In the genomic region with DNA sequence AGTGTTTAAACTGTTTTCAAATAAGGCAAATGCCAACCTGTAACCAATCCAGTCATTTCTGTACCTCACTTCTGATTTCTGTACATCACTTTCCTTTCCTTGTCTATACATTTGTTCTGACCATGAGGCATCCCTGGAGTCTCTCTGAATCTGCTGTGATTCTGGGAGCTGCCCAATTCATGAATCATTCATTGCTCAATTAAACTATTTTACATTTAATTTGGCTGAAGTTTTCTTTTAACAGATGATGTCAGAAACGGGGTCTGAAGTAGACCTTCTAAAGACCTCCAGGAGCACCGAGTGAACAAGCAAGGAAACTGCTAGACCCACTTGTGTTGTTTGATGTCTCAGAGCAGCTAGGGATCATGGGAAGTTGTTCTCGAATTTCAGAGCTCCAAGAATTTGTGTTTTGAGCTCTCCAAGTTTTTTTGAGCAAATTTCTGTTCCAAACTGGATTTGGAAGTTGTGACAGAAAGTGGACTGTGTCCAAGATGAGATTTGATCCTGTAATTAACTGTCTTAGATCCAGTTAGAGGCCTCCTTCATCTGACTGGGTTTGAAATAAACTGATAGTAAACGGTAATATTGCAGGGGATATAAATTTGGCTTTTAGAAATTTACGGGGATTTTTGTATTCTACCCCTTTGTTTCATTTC, we compare ENCODE assay signal across 15 cellular contexts.
DNase-seq lines count a peak whose midpoint lies in the region; ATAC-seq and TF ChIP-seq lines count a peak whose summit lies in the region.
"Had no signal": no experiment of that assay in that cellular context is flagged by ENCODE, and none has a peak within 500 bp of the region (broad histone marks: within the 10 kb centered on the region; RNA-seq: fewer than 3 reads in every experiment).

No MANE protein-coding gene starts in this region.

- H3K9ac ChIP-seq in fibroblast of lung (ENCODE audit: insufficient read depth, low read length): no peak overlapping the region

- H3K4me3 ChIP-seq in HEK293 (ENCODE audit: low read depth, low read length) (no peak overlapping the region), fibroblast of lung (replicated peaks in 1 of 4; ENCODE audit: control extremely low read depth in 1 of 4, insufficient read depth in 1 of 4, low read depth in 3 of 4, low read length in 4 of 4) (no peak overlapping the region)
- H3K4me3 ChIP-seq: SJSA1 had no signal

- POLR2A ChIA-PET in HEK293 (lab: Yijun Ruan, JAX): no interaction called here

- H3K79me2 ChIP-seq in fibroblast of lung (ENCODE audit: control insufficient read depth, insufficient read depth, low read length): no peaks in the 10 kb centered on the region

- no peak overlapping the region for H3K4me2 ChIP-seq in fibroblast of lung (ENCODE audit: extremely low read depth, insufficient read depth, low read length)

- DNase-seq in NCI-H446 treated with DMSO at 0.1 percent for 48 hours (lab: John Stamatoyannopoulos, UW) (peak; percentile 11), fibroblast of lung (ENCODE audit: low read depth in 2 of 2) (peak; percentile 12 to 53), sciatic nerve (ENCODE audit: low spot score) (no peak), NCI-H2029 treated with DMSO at 0.1 percent for 48 hours (lab: John Stamatoyannopoulos, UW) (no peak), AG08396 (ENCODE audit: low spot score) (no peak), NCI-H748 (lab: John Stamatoyannopoulos, UW; ENCODE audit: unreplicated experiment) (no peak)
- DNase-seq: CD4-positive, alpha-beta memory T cell; GOT3; NCI-H1105 treated with DMSO at 0.1 percent for 48 hours; NCI-H1930; NCI-H2171; NCI-H774 had no signal

- intact Hi-C loops in sciatic nerve (cut with DNase I): no loop called here

- H3K4me1 ChIP-seq in HEK293 (ENCODE audit: control insufficient read depth, insufficient read depth, low read length) (no peaks in the 10 kb centered on the region), fibroblast of lung (ENCODE audit: control insufficient read depth, extremely low read depth, insufficient read depth, low read length) (no peaks in the 10 kb centered on the region)
- H3K4me1 ChIP-seq: SJSA1 had no signal

- H3K9me3 ChIP-seq in HEK293 (ENCODE audit: control insufficient read depth, insufficient read depth, low read depth, low read length): no peaks in the 10 kb centered on the region
- no peaks in the 10 kb centered on the region for H3K9me3 ChIP-seq in fibroblast of lung (ENCODE audit: control insufficient read depth, insufficient read depth, low read depth, low read length)
- H3K9me3 ChIP-seq: SJSA1 had no signal

- CTCF ChIA-PET in HEK293 (lab: Yijun Ruan, JAX): no interaction called here

- H4K20me1 ChIP-seq in fibroblast of lung (ENCODE audit: control insufficient read depth, extremely low read depth, insufficient read depth, low read length): no peaks in the 10 kb centered on the region

- H3K27me3 ChIP-seq in fibroblast of lung (ENCODE audit: control insufficient read depth, insufficient read depth, low read length): no peaks in the 10 kb centered on the region
- H3K27me3 ChIP-seq: SJSA1 had no signal

- no peak for TF ChIP-seq CTCF in HEK293 (tag by site-specific recombination; IDR thresholded peaks at IDR 0.05)
- no peak for TF ChIP-seq CTCF in fibroblast of lung (conservative IDR thresholded peaks at IDR 0.05 in 1 of 2, IDR thresholded peaks at IDR 0.05 in 1 of 2; ENCODE audit: low read depth in 1 of 2, low read length in 2 of 2)

- no peak overlapping the region for H2AFZ ChIP-seq in fibroblast of lung (ENCODE audit: low read length)

- peak; percentile 44 for ATAC-seq in sciatic nerve
- no peak for ATAC-seq in HG03442 (IDR thresholded peaks at IDR 0.05; ENCODE audit: unreplicated experiment)

- H3K36me3 ChIP-seq in HEK293 (ENCODE audit: control insufficient read depth in 2 of 2, insufficient read depth in 1 of 2, low read length in 2 of 2): no peaks in the 10 kb centered on the region
- no peaks in the 10 kb centered on the region for H3K36me3 ChIP-seq in fibroblast of lung (ENCODE audit: control insufficient read depth, insufficient read depth, low read length)
- H3K36me3 ChIP-seq: SJSA1 had no signal

- no peak overlapping the region for H3K27ac ChIP-seq in HEK293 (ENCODE audit: extremely low read depth, low read depth, low read length)
- no peak overlapping the region for H3K27ac ChIP-seq in fibroblast of lung (ENCODE audit: insufficient read depth, low read length)
- H3K27ac ChIP-seq: SJSA1 had no signal

TF ChIP-seq in HEK293, 187 proteins besides CTCF, POLR2A, EP300 and RAD21:
- TF ChIP-seq ZNF175 (tag by site-specific recombination; IDR thresholded peaks at IDR 0.05): no peak
- TF ChIP-seq, protein P1, sequence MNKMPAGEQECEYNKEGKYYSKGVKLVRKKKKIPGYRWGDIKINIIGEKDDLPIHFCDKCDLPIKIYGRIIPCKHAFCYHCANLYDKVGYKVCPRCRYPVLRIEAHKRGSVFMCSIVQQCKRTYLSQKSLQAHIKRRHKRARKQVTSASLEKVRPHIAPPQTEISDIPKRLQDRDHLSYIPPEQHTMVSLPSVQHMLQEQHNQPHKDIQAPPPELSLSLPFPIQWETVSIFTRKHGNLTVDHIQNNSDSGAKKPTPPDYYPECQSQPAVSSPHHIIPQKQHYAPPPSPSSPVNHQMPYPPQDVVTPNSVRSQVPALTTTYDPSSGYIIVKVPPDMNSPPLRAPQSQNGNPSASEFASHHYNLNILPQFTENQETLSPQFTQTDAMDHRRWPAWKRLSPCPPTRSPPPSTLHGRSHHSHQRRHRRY (tag by site-specific recombination; IDR thresholded peaks at IDR 0.05): no peak
- TF ChIP-seq ZNF549 (tag by site-specific recombination; IDR thresholded peaks at IDR 0.05): peak; percentile 86
- no peak for TF ChIP-seq ZNF473 (tag by site-specific recombination; IDR thresholded peaks at IDR 0.05)

Comparison
In these comparisons a context has a peak if more than half of its experiments do, and no peak if none do; other contexts are left out.
1. DNase-seq: peak in NCI-H446 treated with DMSO at 0.1 percent for 48 hours (single experiment) and fibroblast of lung (2 of 2); none in sciatic nerve (single experiment), NCI-H2029 treated with DMSO at 0.1 percent for 48 hours (single experiment), AG08396 (single experiment) and NCI-H748 (single experiment).